In the genomic region with DNA sequence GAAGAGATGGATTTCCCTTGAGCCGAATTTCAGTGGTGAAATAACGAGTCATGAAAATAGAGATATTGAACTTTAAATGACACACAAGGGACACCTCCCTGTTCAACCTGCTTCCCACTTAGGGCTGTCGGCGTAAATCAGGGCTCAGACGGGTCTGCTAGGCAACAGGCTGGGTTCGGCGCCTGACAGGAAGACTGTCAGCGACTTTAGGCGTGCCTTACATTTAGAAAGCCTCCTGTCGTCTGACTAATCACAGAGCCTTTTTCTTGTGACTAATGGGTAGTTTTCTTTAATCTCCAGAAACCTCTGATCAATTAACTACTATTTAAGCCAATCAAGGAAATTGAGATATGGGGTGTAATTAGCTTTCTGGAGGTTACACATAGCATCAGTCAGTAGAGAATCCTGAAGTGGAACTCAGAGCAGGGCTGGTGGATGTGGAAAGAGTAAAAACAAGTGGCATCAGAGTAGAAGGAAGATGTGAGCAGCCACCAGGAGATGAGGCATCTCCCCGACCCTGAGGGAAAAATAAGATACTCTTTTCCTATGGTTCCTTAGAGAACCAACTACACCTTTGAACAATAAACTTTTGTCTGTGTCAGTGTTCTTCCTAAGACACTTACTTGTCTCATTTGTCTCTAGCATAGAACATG, we compare ENCODE assay signal across 16 cellular contexts.
"Had no signal": no experiment of that assay in that cellular context is flagged by ENCODE, and none has a peak within 500 bp of the region (broad histone marks: within the 10 kb centered on the region; RNA-seq: fewer than 3 reads in every experiment).

No MANE protein-coding gene starts in this region.

- H3K36me3 ChIP-seq: brain microvascular endothelial cell, right lobe of liver, spleen, stomach had no signal

- H3K4me1 ChIP-seq: right lobe of liver, spleen, stomach, testis had no signal

- H3K27me3 ChIP-seq: brain microvascular endothelial cell, right lobe of liver, stomach, testis had no signal

- DNase-seq: activated B cell treated with CpG ODN at 0.5 μM for 24 hours; activated CD4-positive, alpha-beta T cell treated with anti-CD3 and anti-CD28 coated beads, Interleukin-2, amount 10 ng/mL, durations not matched to agents 7 days and 5 days; activated CD8-positive, alpha-beta memory T cell treated with anti-CD3 and anti-CD28 coated beads, Interleukin-2, amount 50 U/mL, for 48 hours; activated T-cell treated with anti-CD3 and anti-CD28 coated beads, Interleukin-2, amount 50 U/mL, for 72 hours; anterior cingulate cortex; brain microvascular endothelial cell; cortex of kidney; effector memory CD4-positive, alpha-beta T cell; hippocampal formation; midbrain; right lobe of liver; spleen; stimulated activated CD4-positive, alpha-beta T cell treated with anti-CD3 and anti-CD28 coated beads, Interleukin-1b, Interleukin-23, amount 100 ng/mL, for 48 hours; stomach; T-helper 1 cell; testis had no signal

- H3K4me3 ChIP-seq: right lobe of liver, spleen, stomach, testis had no signal

- H3K9me3 ChIP-seq: right lobe of liver, spleen, stomach, testis had no signal

- H3K27ac ChIP-seq: brain microvascular endothelial cell, right lobe of liver, spleen, stomach, testis had no signal
